ENCODE assay signal across 9 cellular contexts in the genomic region with DNA sequence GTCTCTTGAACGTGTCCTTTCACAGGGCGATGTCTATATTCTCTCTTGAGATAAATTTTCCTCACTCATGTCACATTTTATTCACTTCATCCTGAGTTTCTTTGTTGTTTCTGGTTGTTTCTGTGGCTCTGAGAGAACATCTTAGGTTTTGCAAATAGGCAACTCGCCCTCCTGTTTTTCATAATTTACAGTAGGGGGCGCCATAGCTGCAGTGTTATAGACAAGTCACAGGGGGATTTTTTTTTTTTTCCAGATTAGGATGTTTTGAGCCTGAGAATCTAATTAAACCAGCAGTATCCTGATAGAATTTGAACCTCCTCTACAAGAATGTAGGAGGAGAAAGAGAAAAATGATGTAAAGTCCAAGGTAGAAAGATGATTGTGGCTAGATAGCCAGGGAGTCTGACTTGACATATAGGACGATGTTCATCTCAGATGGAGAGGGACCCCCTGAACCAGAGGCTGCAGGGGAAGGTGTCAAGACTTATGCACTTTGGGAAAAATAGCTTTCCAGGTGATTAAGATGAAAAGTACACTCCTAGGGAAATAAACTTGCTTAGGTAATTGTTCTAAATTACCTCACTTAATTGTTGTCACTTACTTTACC.
DNase-seq lines count a peak whose midpoint lies in the region; ATAC-seq, FAIRE-seq and TF ChIP-seq lines count a peak whose summit lies in the region.
"Had no signal": no experiment of that assay in that cellular context is flagged by ENCODE, and none has a peak within 500 bp of the region (broad histone marks: within the 10 kb centered on the region; RNA-seq: fewer than 3 reads in every experiment).

No MANE protein-coding gene starts in this region.

- H3K36me3 ChIP-seq in GM06990 (ENCODE audit: control insufficient read depth, insufficient read depth, low read length) (no peaks in the 10 kb centered on the region), astrocyte (ENCODE audit: insufficient read depth, low read length) (no peaks in the 10 kb centered on the region), mesendoderm (ENCODE audit: control insufficient read depth, insufficient read depth, low read length) (no peaks in the 10 kb centered on the region)

- H3K27me3 ChIP-seq in GM06990 (replicated peaks; ENCODE audit: control insufficient read depth, insufficient read depth, low read length) (no peaks in the 10 kb centered on the region), astrocyte (ENCODE audit: insufficient read depth, low read length) (no peaks in the 10 kb centered on the region), mesendoderm (ENCODE audit: insufficient read depth, low read length, poor library complexity) (no peaks in the 10 kb centered on the region)

- peaks cover 24% of the 10 kb centered on the region for H3K4me1 Mint-ChIP-seq in astrocyte (ENCODE audit: low read depth, unreplicated experiment)

- no peak overlapping the region for H2BK5ac ChIP-seq in mesendoderm (ENCODE audit: low read length)

- WGBS in mesendoderm (ENCODE audit: extremely low coverage, insufficient coverage, low lambda C conversion rate) = no CpG with 5 or more reads among the region's 5 CpGs

- H3K4me1 ChIP-seq in astrocyte (ENCODE audit: insufficient read depth, low read length) (no peaks in the 10 kb centered on the region), mesendoderm (ENCODE audit: control insufficient read depth, low read depth, low read length) (no peaks in the 10 kb centered on the region)

- no peak overlapping the region for H3K4me3 Mint-ChIP-seq in astrocyte (ENCODE audit: unreplicated experiment)

- H3K4ac ChIP-seq in mesendoderm (ENCODE audit: low read depth, low read length) = no peak overlapping the region

- H4K5ac ChIP-seq in mesendoderm (ENCODE audit: low read length) = no peak overlapping the region

- H3K9ac ChIP-seq in astrocyte (ENCODE audit: low read length) (no peak overlapping the region), mesendoderm (ENCODE audit: low read length) (no peak overlapping the region)

- ATAC-seq in HG02798 (IDR thresholded peaks at IDR 0.05; ENCODE audit: poor library complexity, unreplicated experiment) (no peak), HG02678 (IDR thresholded peaks at IDR 0.05; ENCODE audit: unreplicated experiment) (no peak)

- H3K27ac ChIP-seq in astrocyte (ENCODE audit: low read depth, low read length) (no peak overlapping the region), mesendoderm (ENCODE audit: low read depth, low read length) (no peak overlapping the region)

- H3K79me2 ChIP-seq in astrocyte (ENCODE audit: insufficient read depth, low read length) (no peaks in the 10 kb centered on the region), mesendoderm (ENCODE audit: control insufficient read depth, insufficient read depth, low read length) (no peaks in the 10 kb centered on the region)

- no peaks in the 10 kb centered on the region for H3K36me3 Mint-ChIP-seq in astrocyte (ENCODE audit: low read depth, unreplicated experiment)

- H4K20me1 ChIP-seq in astrocyte (ENCODE audit: insufficient read depth, low read length) = no peaks in the 10 kb centered on the region

- H3K4me2 ChIP-seq in astrocyte (ENCODE audit: low read length) (no peak overlapping the region), mesendoderm (ENCODE audit: low read length) (no peak overlapping the region)

- H3K4me3 ChIP-seq in GM06990 (replicated peaks; ENCODE audit: low read depth, low read length) (no peak overlapping the region), astrocyte (ENCODE audit: insufficient read depth, low read depth, low read length) (no peak overlapping the region), mesendoderm (ENCODE audit: low read length) (no peak overlapping the region)

- DNase-seq in GM06990 (ENCODE audit: extremely low read depth, insufficient read length) (no peak), LHCN-M2 (ENCODE audit: low read depth) (peak; percentile 9), astrocyte (ENCODE audit: low read depth) (no peak), mesendoderm (peak; percentile 61), NCI-H526 treated with DMSO at 0.1 percent for 48 hours (lab: John Stamatoyannopoulos, UW) (no peak), T-helper 9 cell (no peak)
- DNase-seq: islet precursor cell had no signal

- no peak overlapping the region for H3K27ac Mint-ChIP-seq in astrocyte (ENCODE audit: unreplicated experiment)

- no peak overlapping the region for H3K23ac ChIP-seq in mesendoderm (ENCODE audit: low read length)

- no peak overlapping the region for H4K8ac ChIP-seq in mesendoderm (ENCODE audit: low read depth, low read length)

- no peaks in the 10 kb centered on the region for H3K9me3 ChIP-seq in astrocyte (ENCODE audit: insufficient read depth, low read depth, low read length)

- no peaks in the 10 kb centered on the region for H3K27me3 Mint-ChIP-seq in astrocyte (ENCODE audit: low read depth, unreplicated experiment)

- H2BK15ac ChIP-seq in mesendoderm (replicated peaks; ENCODE audit: low read depth) = no peak overlapping the region

- H3K18ac ChIP-seq in mesendoderm (ENCODE audit: low read length) = no peak overlapping the region

- H2BK120ac ChIP-seq in mesendoderm (ENCODE audit: low read depth, low read length) = no peak overlapping the region

- H2AK5ac ChIP-seq in mesendoderm (ENCODE audit: low read length) = no peak overlapping the region

- H2AFZ ChIP-seq in astrocyte (ENCODE audit: low read depth, low read length) = no peak overlapping the region

- TF ChIP-seq CTCF in GM06990 (IDR thresholded peaks at IDR 0.05; ENCODE audit: insufficient read depth, low read length, poor library complexity, severe bottlenecking) (peak; percentile 39), astrocyte (IDR thresholded peaks at IDR 0.05; ENCODE audit: insufficient read depth, low read depth, low read length) (peak; percentile 40)

- peaks cover 2% of the 10 kb centered on the region for H3K9me3 Mint-ChIP-seq in astrocyte (ENCODE audit: unreplicated experiment)

- no peak overlapping the region for H3K56ac ChIP-seq in mesendoderm (ENCODE audit: low read length)

- no peak for FAIRE-seq in astrocyte (lab: Jason Lieb, UNC)

- H3K79me1 ChIP-seq in mesendoderm (ENCODE audit: low read length) = no peaks in the 10 kb centered on the region

Comparison
In these comparisons a context has a peak if more than half of its experiments do, and no peak if none do; other contexts are left out.
1. DNase-seq: peak in LHCN-M2 (single experiment) and mesendoderm (single experiment); none in GM06990 (single experiment), astrocyte (single experiment), NCI-H526 treated with DMSO at 0.1 percent for 48 hours (single experiment) and T-helper 9 cell (single experiment).